ENCODE assay signal across 1 cellular context in genomic region chr5:147534172-147534951, GRCh38.
TF ChIP-seq lines count a peak whose summit lies in the region.

No MANE protein-coding gene starts in this region.

TF ChIP-seq in SK-N-SH, 30 proteins besides CTCF, POLR2A, EP300 and RAD21 (continued from another document):
- TF ChIP-seq, protein P1, sequence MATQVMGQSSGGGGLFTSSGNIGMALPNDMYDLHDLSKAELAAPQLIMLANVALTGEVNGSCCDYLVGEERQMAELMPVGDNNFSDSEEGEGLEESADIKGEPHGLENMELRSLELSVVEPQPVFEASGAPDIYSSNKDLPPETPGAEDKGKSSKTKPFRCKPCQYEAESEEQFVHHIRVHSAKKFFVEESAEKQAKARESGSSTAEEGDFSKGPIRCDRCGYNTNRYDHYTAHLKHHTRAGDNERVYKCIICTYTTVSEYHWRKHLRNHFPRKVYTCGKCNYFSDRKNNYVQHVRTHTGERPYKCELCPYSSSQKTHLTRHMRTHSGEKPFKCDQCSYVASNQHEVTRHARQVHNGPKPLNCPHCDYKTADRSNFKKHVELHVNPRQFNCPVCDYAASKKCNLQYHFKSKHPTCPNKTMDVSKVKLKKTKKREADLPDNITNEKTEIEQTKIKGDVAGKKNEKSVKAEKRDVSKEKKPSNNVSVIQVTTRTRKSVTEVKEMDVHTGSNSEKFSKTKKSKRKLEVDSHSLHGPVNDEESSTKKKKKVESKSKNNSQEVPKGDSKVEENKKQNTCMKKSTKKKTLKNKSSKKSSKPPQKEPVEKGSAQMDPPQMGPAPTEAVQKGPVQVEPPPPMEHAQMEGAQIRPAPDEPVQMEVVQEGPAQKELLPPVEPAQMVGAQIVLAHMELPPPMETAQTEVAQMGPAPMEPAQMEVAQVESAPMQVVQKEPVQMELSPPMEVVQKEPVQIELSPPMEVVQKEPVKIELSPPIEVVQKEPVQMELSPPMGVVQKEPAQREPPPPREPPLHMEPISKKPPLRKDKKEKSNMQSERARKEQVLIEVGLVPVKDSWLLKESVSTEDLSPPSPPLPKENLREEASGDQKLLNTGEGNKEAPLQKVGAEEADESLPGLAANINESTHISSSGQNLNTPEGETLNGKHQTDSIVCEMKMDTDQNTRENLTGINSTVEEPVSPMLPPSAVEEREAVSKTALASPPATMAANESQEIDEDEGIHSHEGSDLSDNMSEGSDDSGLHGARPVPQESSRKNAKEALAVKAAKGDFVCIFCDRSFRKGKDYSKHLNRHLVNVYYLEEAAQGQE (IDR thresholded peaks at IDR 0.05; ENCODE audit: low read depth, low read length), result no peak
- TF ChIP-seq FOXJ3 (CRISPR knock-in tag; IDR thresholded peaks at IDR 0.05) (no peak), GATA2 (CRISPR knock-in tag; IDR thresholded peaks at IDR 0.05) (no peak), TEAD4 (IDR thresholded peaks at IDR 0.05; ENCODE audit: borderline replicate concordance, insufficient read depth) (peak; percentile 41; the same call in 1 of the 2 replicates), GABPA (IDR thresholded peaks at IDR 0.05; ENCODE audit: low read depth) (no peak), USF1 (IDR thresholded peaks at IDR 0.05; ENCODE audit: borderline replicate concordance, low read depth) (no peak), RCOR1 (IDR thresholded peaks at IDR 0.05; ENCODE audit: low read length) (no peak), YY1 (IDR thresholded peaks at IDR 0.05; ENCODE audit: low read depth) (no peak), EZH2phosphoT487 (IDR thresholded peaks at IDR 0.05; ENCODE audit: borderline replicate concordance, low read depth) (no peak), MXI1 (IDR thresholded peaks at IDR 0.05; ENCODE audit: low read depth, low read length) (no peak), CHD2 (IDR thresholded peaks at IDR 0.05; ENCODE audit: low read length, partially characterized antibody) (no peak), POLR2AphosphoS5 (IDR thresholded peaks at IDR 0.05; ENCODE audit: low read depth, low read length) (peak; percentile 63; the same call in 1 of the 2 replicates), NRF1 (IDR thresholded peaks at IDR 0.05; ENCODE audit: low read depth, low read length) (no peak), PBX3 (IDR thresholded peaks at IDR 0.05) (peak; percentile 55), ZBTB33 (IDR thresholded peaks at IDR 0.05; ENCODE audit: borderline replicate concordance, low read depth) (no peak), SMC3 (IDR thresholded peaks at IDR 0.05; ENCODE audit: low read depth, low read length) (no peak), USF2 (IDR thresholded peaks at IDR 0.05; ENCODE audit: borderline replicate concordance, low read depth, low read length) (no peak), NFIC (IDR thresholded peaks at IDR 0.05; ENCODE audit: borderline replicate concordance) (peak; percentile 61), MEF2A (IDR thresholded peaks at IDR 0.05; ENCODE audit: borderline replicate concordance, low read depth) (no peak), FOXM1 (IDR thresholded peaks at IDR 0.05; ENCODE audit: low read depth) (peak; percentile 68; the same call in 1 of the 2 replicates), TAF1 (IDR thresholded peaks at IDR 0.05; ENCODE audit: borderline replicate concordance, low read depth, low read length) (no peak), IRF3 (IDR thresholded peaks at IDR 0.05; ENCODE audit: low read depth, low read length) (no peak), TCF12 (IDR thresholded peaks at IDR 0.05) (peak; percentile 98), RXRA (IDR thresholded peaks at IDR 0.05; ENCODE audit: borderline replicate concordance, low read depth) (0 out of 2 replicates have a peak, but pooled peaks have one; percentile 22), RFX5 (IDR thresholded peaks at IDR 0.05; ENCODE audit: low read length) (no peak), JUND (IDR thresholded peaks at IDR 0.05) (peak; percentile 63), SIN3A (IDR thresholded peaks at IDR 0.05; ENCODE audit: borderline replicate concordance, low read depth, low read length) (no peak), ELF1 (IDR thresholded peaks at IDR 0.05) (no peak)
